Comparison of ENCODE assay signal across 30 cellular contexts in genomic region chr9:9504869-9505268, GRCh38.
"Had no signal": no experiment of that assay in that cellular context is flagged by ENCODE, and none has a peak within 500 bp of the region (broad histone marks: within the 10 kb centered on the region; RNA-seq: fewer than 3 reads in every experiment).

No MANE protein-coding gene starts in this region.

- FAIRE-seq: astrocyte, bronchial epithelial cell had no signal

- ATAC-seq: activated CD4-positive, CD25-positive, alpha-beta regulatory T cell treated with anti-CD3 and anti-CD28 coated beads, Interleukin-2, amount 50 U/mL, for 24 hours; activated CD8-positive, alpha-beta T cell treated with anti-CD3 and anti-CD28 coated beads for 36 hours; activated T-cell treated with anti-CD3 and anti-CD28 coated beads, Interleukin-2, amount 50 U/mL, for 4 hours; activated T-helper 17 cell treated with anti-CD3 and anti-CD28 coated beads, Interleukin-2, amount 50 U/mL, for 72 hours; foreskin keratinocyte; gastrocnemius medialis; T-cell had no signal

- H3K4me1 ChIP-seq: esophagus muscularis mucosa, foreskin keratinocyte, gastrocnemius medialis had no signal

- H3K27me3 ChIP-seq: brain microvascular endothelial cell, dorsolateral prefrontal cortex, esophagus muscularis mucosa, foreskin keratinocyte, gastrocnemius medialis had no signal

- H3K36me3 ChIP-seq: brain microvascular endothelial cell, esophagus muscularis mucosa, gastrocnemius medialis, WERI-Rb-1 had no signal

- H3K4me3 ChIP-seq: coronary artery, dorsolateral prefrontal cortex, esophagus muscularis mucosa, gastrocnemius medialis had no signal

- DNase-seq: activated B cell treated with CpG ODN at 0.5 μM for 24 hours; activated CD4-positive, alpha-beta T cell treated with anti-CD3 and anti-CD28 coated beads for 48 hours; activated CD4-positive, alpha-beta T cell treated with anti-CD3 and anti-CD28 coated beads, Interleukin-2, amount 50 U/mL, for 1 hour; activated CD4-positive, alpha-beta T cell treated with anti-CD3 and anti-CD28 coated beads, Interleukin-2, amount 50 U/mL, for 48 hours; activated CD8-positive, alpha-beta memory T cell treated with anti-CD3 and anti-CD28 coated beads for 24 hours; activated CD8-positive, alpha-beta T cell treated with anti-CD3 and anti-CD28 coated beads for 36 hours; activated effector memory CD4-positive, alpha-beta T cell treated with Interleukin-2 at 50 U/mL for 16 hours; activated gamma-delta T cell treated with Interleukin-2 at 50 U/mL for 16 hours; activated naive CD4-positive, alpha-beta T cell treated with anti-CD3 and anti-CD28 coated beads, Interleukin-2, amount 50 U/mL, for 16 hours; activated naive CD4-positive, alpha-beta T cell treated with Interleukin-2 at 50 U/mL for 16 hours; activated T-cell treated with anti-CD3 and anti-CD28 coated beads, Interleukin-2, amount 50 U/mL, for 4 hours; amniotic stem cell; anterior cingulate cortex; brain microvascular endothelial cell; dorsolateral prefrontal cortex; effector memory CD4-positive, alpha-beta T cell; endodermal cell; erythroblast; foreskin keratinocyte; gastrocnemius medialis; SW 1271; T-cell; T1000; WERI-Rb-1 had no signal

- H3K27ac ChIP-seq: brain microvascular endothelial cell, coronary artery, dorsolateral prefrontal cortex, esophagus muscularis mucosa, foreskin keratinocyte, gastrocnemius medialis, WERI-Rb-1 had no signal

- H3K9me3 ChIP-seq: esophagus muscularis mucosa, gastrocnemius medialis had no signal
